ENCODE assay signal across 8 cellular contexts in the genomic region with DNA sequence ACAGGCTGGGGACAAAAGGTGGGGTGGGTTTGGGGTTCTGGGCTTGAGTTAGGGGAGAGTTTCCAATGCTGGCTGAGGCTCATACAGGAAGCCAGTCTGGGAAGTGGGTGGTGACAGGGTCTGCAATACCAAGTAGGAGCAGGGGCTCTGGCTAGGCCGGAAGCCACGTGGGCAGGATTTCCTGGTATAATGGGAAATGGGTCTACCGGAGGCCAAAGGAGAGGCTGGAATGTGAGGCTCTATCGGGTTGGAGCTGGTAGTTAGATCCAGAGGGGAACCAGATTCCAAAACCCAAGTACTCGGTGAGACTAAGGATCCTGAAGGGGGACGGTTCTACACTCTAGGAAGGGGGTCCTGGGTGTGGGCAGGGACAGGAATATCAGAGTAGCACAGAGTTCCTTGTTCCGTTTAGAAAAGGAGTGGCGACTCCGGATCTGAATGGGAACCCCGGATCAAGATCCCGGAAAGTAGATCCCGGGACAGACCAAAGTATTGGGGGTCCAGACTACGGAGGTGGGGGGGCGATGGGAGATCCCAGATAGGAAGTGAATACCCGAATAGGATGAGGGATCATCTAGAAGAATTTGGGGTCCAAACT. TPM values are rescaled to one million over a fixed set of nuclear protein-coding genes. Genes with fewer than 3 reads are reported as not detected.
DNase-seq lines count a peak whose midpoint lies in the region; FAIRE-seq and TF ChIP-seq lines count a peak whose summit lies in the region.

No MANE protein-coding gene starts in this region.

- peaks cover 11% of the 10 kb centered on the region for H3K27me3 Mint-ChIP-seq in astrocyte (ENCODE audit: low read depth, unreplicated experiment)

- H3K36me3 ChIP-seq in BE2C: peaks cover 12% of the 10 kb centered on the region
- peaks cover 14% of the 10 kb centered on the region for H3K36me3 ChIP-seq in HUES64 (ENCODE audit: insufficient read depth, low read length)
- peaks cover 11% of the 10 kb centered on the region for H3K36me3 ChIP-seq in astrocyte (ENCODE audit: insufficient read depth, low read length)
- H3K36me3 ChIP-seq in kidney epithelial cell (ENCODE audit: control insufficient read depth, insufficient read depth, low read length): peaks cover 1% of the 10 kb centered on the region
- H3K36me3 ChIP-seq in thyroid gland: no peaks in the 10 kb centered on the region

- peak overlapping the region; percentile 94 for H3K27ac Mint-ChIP-seq in astrocyte (ENCODE audit: unreplicated experiment)

- peak; percentile 68 for DNase-seq in BE2C
- no peak for DNase-seq in astrocyte (ENCODE audit: low read depth)
- DNase-seq in kidney epithelial cell (ENCODE audit: low read depth): no peak
- DNase-seq in thyroid gland: peak in 1 of 2 donors; percentile 23
- no peak for DNase-seq in cortex of kidney (lab: John Stamatoyannopoulos, UW)
- no peak for DNase-seq in T-helper 9 cell
- no peak for DNase-seq in GM12892 (ENCODE audit: insufficient read length)

- no peaks in the 10 kb centered on the region for H3K9me3 ChIP-seq in BE2C
- no peaks in the 10 kb centered on the region for H3K9me3 ChIP-seq in HUES64 (ENCODE audit: insufficient read depth, low read depth, low read length)
- H3K9me3 ChIP-seq in astrocyte (ENCODE audit: insufficient read depth, low read depth, low read length): no peaks in the 10 kb centered on the region
- no peaks in the 10 kb centered on the region for H3K9me3 ChIP-seq in thyroid gland

- peaks cover 15% of the 10 kb centered on the region for H3K4me1 Mint-ChIP-seq in astrocyte (ENCODE audit: low read depth, unreplicated experiment)

- TF ChIP-seq CTCF in BE2C (IDR thresholded peaks at IDR 0.05; ENCODE audit: low read depth, low read length) (no peak), astrocyte (IDR thresholded peaks at IDR 0.05; ENCODE audit: insufficient read depth, low read depth, low read length) (no peak), kidney epithelial cell (IDR thresholded peaks at IDR 0.05; ENCODE audit: insufficient read depth, low read length, poor library complexity, severe bottlenecking) (no peak), thyroid gland (IDR thresholded peaks at IDR 0.05) (no peak)

- H3K9ac ChIP-seq in HUES64 (ENCODE audit: low read depth, low read length) (peak overlapping the region; percentile 92), astrocyte (ENCODE audit: low read length) (peak overlapping the region; percentile 99)

- H3K4me3 Mint-ChIP-seq in astrocyte (ENCODE audit: unreplicated experiment): peak overlapping the region; percentile 99

- H3K4me3 ChIP-seq in BE2C (ENCODE audit: low read depth, low read length): peak overlapping the region; percentile 98
- H3K4me3 ChIP-seq in HUES64 (ENCODE audit: low read length): peak overlapping the region; percentile 95
- H3K4me3 ChIP-seq in astrocyte (ENCODE audit: insufficient read depth, low read depth, low read length): peak overlapping the region; percentile 99
- peak overlapping the region; percentile 100 for H3K4me3 ChIP-seq in kidney epithelial cell (ENCODE audit: low read depth, low read length)
- H3K4me3 ChIP-seq in thyroid gland (replicated peaks in 1 of 3): peak overlapping the region; percentile 73 to 81 (median 78)

- peaks cover 58% of the 10 kb centered on the region for H3K79me2 ChIP-seq in astrocyte (ENCODE audit: insufficient read depth, low read length)

- H3K27ac ChIP-seq in HUES64 (ENCODE audit: low read depth, low read length) (peak overlapping the region; percentile 48), astrocyte (ENCODE audit: low read depth, low read length) (peak overlapping the region; percentile 78), thyroid gland (peak overlapping the region; percentile 33 to 63 (median 57))

- WGBS in HUES64: 5% methylated on average over 15 of the region's 15 CpGs
- 2 to 4% methylated on average over 15 of the region's 15 CpGs for WGBS in thyroid gland, 2 donors

- peaks cover 18% of the 10 kb centered on the region for H3K36me3 Mint-ChIP-seq in astrocyte (ENCODE audit: low read depth, unreplicated experiment)

- FAIRE-seq in astrocyte (lab: Jason Lieb, UNC) (no peak), GM12892 (lab: Jason Lieb, UNC) (no peak)

- peaks cover 51% of the 10 kb centered on the region for H4K20me1 ChIP-seq in astrocyte (ENCODE audit: insufficient read depth, low read length)

- H3K4me1 ChIP-seq in BE2C (no peaks in the 10 kb centered on the region), HUES64 (ENCODE audit: insufficient read depth, low read length) (peaks cover 9% of the 10 kb centered on the region; the same call in 1 of the 2 replicates), astrocyte (ENCODE audit: insufficient read depth, low read length) (peaks cover 24% of the 10 kb centered on the region), thyroid gland (peaks cover 25 to 35% of the 10 kb centered on the region in 2 donors)

- TF ChIP-seq POLR2A in thyroid gland (IDR thresholded peaks at IDR 0.05) (no peak), GM12892 (IDR thresholded peaks at IDR 0.05; ENCODE audit: low read depth, low read length) (no peak)

- peak overlapping the region; percentile 92 for H3K4me2 ChIP-seq in astrocyte (ENCODE audit: low read length)

- H3K27me3 ChIP-seq in BE2C (peaks cover 10% of the 10 kb centered on the region), HUES64 (ENCODE audit: insufficient read depth, low read length) (peaks cover 31% of the 10 kb centered on the region), astrocyte (ENCODE audit: insufficient read depth, low read length) (peaks cover 2% of the 10 kb centered on the region), kidney epithelial cell (ENCODE audit: control insufficient read depth, insufficient read depth, low read length) (peaks cover 20% of the 10 kb centered on the region), thyroid gland (peaks cover 6% of the 10 kb centered on the region)

- intact Hi-C loops in thyroid gland (cut with DNase I): loop anchor here (10.0 kb wide), 1 partner anchor 72 kb away; no protein-coding TSS in a partner anchor

- no peak overlapping the region for H2AFZ ChIP-seq in astrocyte (ENCODE audit: low read depth, low read length)

- H3K9me3 Mint-ChIP-seq in astrocyte (ENCODE audit: unreplicated experiment): no peaks in the 10 kb centered on the region

RNA-seq across cellular contexts. Expression of a gene that starts 0.8 kb away (rescaled TPM):
- polyA plus RNA-seq in BE2C (2012; ENCODE audit: insufficient read depth, insufficient read length, low read depth): 428 TPM
- 160 TPM for polyA plus RNA-seq in HUES64 (2013, experiment 1 of 2)
- 142 TPM for polyA plus RNA-seq in HUES64 (2013, experiment 2 of 2)
- 240 TPM in 2 replicates for total RNA-seq in astrocyte
- 309 and 327 TPM in 2 replicates for total RNA-seq in kidney epithelial cell
- 100 to 1,000 TPM in 3 of 4 donors, 10 to 100 TPM in 1; 99.7 to 154 (median 125) TPM for total RNA-seq in thyroid gland
- 114 TPM for polyA plus RNA-seq in GM12892 (2012; ENCODE audit: missing spikeins)

RNA-seq across cellular contexts. Expression of a gene that starts 17.8 kb away (rescaled TPM):
- polyA plus RNA-seq in BE2C (2012; ENCODE audit: insufficient read depth, insufficient read length, low read depth): 7.6 TPM
- polyA plus RNA-seq in HUES64 (2013, experiment 1 of 2): 1.7 TPM
- 2.5 TPM for polyA plus RNA-seq in HUES64 (2013, experiment 2 of 2)
- total RNA-seq in astrocyte (3.2 and 3.8 TPM in 2 replicates), kidney epithelial cell (1.7 and 1.8 TPM in 2 replicates), thyroid gland (10 to 100 TPM; 16.1 to 21.0 (median 18.4) TPM)
- polyA plus RNA-seq in GM12892 (2012; ENCODE audit: missing spikeins): 4.5 TPM

RNA-seq across cellular contexts. Expression of a gene that starts 22.2 kb away (rescaled TPM):
- polyA plus RNA-seq in BE2C (2012; ENCODE audit: insufficient read depth, insufficient read length, low read depth): 216 TPM
- 27.7 TPM for polyA plus RNA-seq in HUES64 (2013, experiment 1 of 2)
- polyA plus RNA-seq in HUES64 (2013, experiment 2 of 2): 24.0 TPM
- 76.5 and 82.7 TPM in 2 replicates for total RNA-seq in astrocyte
- 64.8 and 104 TPM in 2 replicates for total RNA-seq in kidney epithelial cell
- total RNA-seq in thyroid gland: 100 to 1,000 TPM in 1 of 4 donors, 10 to 100 TPM in 3; 59.1 to 127 (median 70.3) TPM
- polyA plus RNA-seq in GM12892 (2012; ENCODE audit: missing spikeins): 197 TPM
